8 cellular contexts compared by ENCODE assay signal in the genomic region with DNA sequence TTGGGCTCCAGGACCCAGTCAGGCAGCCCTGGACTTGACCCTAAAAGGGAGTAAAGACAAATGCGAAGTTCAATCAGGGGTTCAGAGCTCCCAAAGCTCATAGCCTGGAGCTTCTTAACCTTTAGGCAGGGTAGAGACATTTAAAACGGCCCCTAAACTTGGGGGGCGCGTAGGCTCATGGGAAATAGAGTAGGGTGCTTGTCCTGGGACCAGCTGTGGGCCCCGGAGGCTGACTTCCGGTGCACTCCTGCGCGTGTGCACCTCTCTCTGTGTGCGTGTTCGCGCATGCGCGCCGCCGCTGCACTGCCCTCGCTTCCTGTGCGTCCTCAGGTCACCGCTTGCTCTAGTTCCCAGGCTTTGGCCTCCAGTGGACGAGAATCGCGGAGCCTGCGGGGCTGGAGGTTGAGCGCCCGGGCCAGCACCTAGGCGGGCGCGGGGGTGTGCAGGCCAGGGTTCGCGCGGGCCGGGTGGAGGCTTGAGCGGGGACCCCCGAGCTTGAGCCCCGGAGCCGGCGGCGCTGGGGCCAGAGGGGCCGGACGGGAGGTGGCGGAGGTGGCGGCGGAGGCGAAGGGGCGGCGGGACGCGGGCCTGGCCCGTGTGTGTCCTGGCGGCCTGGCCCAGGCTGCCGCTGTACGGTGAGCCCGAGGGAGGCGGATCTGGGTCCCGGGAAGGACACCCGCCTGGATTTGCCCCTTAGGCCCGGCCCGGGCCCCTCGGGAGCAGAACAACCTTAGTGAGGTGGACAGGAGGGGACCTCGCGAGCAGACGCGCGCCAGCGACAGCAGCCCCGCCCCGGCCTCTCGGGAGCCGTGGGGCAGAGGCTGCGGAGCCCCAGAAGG.
DNase-seq lines count a peak whose midpoint lies in the region; ATAC-seq and TF ChIP-seq lines count a peak whose summit lies in the region.

A gene (plus strand): TSS at position 303 of the 839 bp plus-strand sequence. CDS start 2,217 bp downstream, outside the sequence.

- ATAC-seq in GM19023 (IDR thresholded peaks at IDR 0.05; ENCODE audit: unreplicated experiment), result peak; percentile 100
- ATAC-seq in HG03196 (IDR thresholded peaks at IDR 0.05; ENCODE audit: unreplicated experiment), result peak; percentile 100

- no peak for TF ChIP-seq CTCF in AG09319 (IDR thresholded peaks at IDR 0.05; ENCODE audit: low read depth, low read length)

- peak; percentile 88 for DNase-seq in AG09319 (ENCODE audit: extremely low read depth, low read depth)
- peak; percentile 79 for DNase-seq in NCI-H345 treated with DMSO at 0.1 percent for 48 hours (lab: John Stamatoyannopoulos, UW; ENCODE audit: unreplicated experiment)
- DNase-seq in activated CD4-positive, CD25-positive, alpha-beta regulatory T cell (lab: John Stamatoyannopoulos, UW), result peak; percentile 70 to 87 (median 78)
- peak; percentile 87 for DNase-seq in central memory CD4-positive, alpha-beta T cell
- DNase-seq in iris pigment epithelial cell (ENCODE audit: low read depth), result peak; percentile 96
- peak; percentile 80 to 83 for DNase-seq in stimulated activated CD4-positive, alpha-beta T cell treated with anti-CD3 and anti-CD28 coated beads, Interleukin-12 subunit alpha, Interleukin-12 subunit beta, amount 100 ng/mL, for 24 hours (ENCODE audit: low read depth in 2 of 2)

Comparison
In these comparisons a context has a peak if more than half of its experiments do, and no peak if none do; other contexts are left out.
1. Peak in every context shown above with its lines: DNase-seq and ATAC-seq.